In the genomic region with DNA sequence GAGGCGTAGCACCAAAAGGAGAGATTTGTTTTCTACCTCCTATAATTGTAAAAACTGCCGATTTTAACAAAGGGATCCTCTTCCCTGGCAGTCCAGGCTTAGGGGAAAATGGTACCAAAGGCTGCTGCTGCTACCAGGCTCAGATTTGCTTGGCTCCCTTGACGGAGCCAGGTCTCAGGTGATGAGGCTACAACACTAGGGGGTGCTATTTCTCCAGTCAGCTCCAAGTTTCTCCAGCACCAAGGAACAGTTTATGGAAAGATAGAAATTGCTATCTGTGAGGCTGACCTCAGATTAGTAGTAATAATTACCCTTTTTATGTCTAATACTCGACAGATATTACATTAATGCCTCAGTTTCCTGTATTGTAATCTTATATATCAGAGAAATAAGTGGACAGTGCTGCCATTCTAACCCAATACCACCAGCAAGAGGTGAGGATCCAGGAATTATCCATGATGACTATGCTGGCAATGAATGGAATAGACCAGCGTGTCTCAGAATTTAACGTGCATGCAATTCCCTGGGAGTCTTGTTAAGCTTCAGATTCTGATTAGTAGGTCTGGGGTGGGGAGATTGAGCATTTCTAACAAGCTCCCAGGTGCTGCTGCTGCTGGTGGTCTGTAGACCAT, we compare ENCODE assay signal across 7 cellular contexts.
DNase-seq lines count a peak whose midpoint lies in the region; ATAC-seq, FAIRE-seq and TF ChIP-seq lines count a peak whose summit lies in the region.

No MANE protein-coding gene starts in this region.

- no peaks in the 10 kb centered on the region for H3K9me3 Mint-ChIP-seq in HFFc6
- no peaks in the 10 kb centered on the region for H3K9me3 Mint-ChIP-seq in astrocyte (ENCODE audit: unreplicated experiment)

- FAIRE-seq in astrocyte (lab: Jason Lieb, UNC), result no peak

- H4K20me1 ChIP-seq in astrocyte (ENCODE audit: insufficient read depth, low read length), result no peaks in the 10 kb centered on the region

- no peak overlapping the region for H3K4me2 ChIP-seq in astrocyte (ENCODE audit: low read length)

- no peak overlapping the region for H3K27ac Mint-ChIP-seq in HFFc6
- no peak overlapping the region for H3K27ac Mint-ChIP-seq in astrocyte (ENCODE audit: unreplicated experiment)

- H3K36me3 Mint-ChIP-seq in HFFc6 (ENCODE audit: low read depth), result no peaks in the 10 kb centered on the region
- H3K36me3 Mint-ChIP-seq in astrocyte (ENCODE audit: low read depth, unreplicated experiment), result no peaks in the 10 kb centered on the region

- no peaks in the 10 kb centered on the region for H3K9me3 ChIP-seq in astrocyte (ENCODE audit: insufficient read depth, low read depth, low read length)

- H3K27ac ChIP-seq in astrocyte (ENCODE audit: low read depth, low read length), result no peak overlapping the region

- H3K4me3 Mint-ChIP-seq in HFFc6 (no peak overlapping the region), astrocyte (ENCODE audit: unreplicated experiment) (no peak overlapping the region)

- no peaks in the 10 kb centered on the region for H3K79me2 ChIP-seq in astrocyte (ENCODE audit: insufficient read depth, low read length)

- H3K27me3 Mint-ChIP-seq in HFFc6 (ENCODE audit: insufficient read depth), result no peaks in the 10 kb centered on the region
- H3K27me3 Mint-ChIP-seq in astrocyte (ENCODE audit: low read depth, unreplicated experiment), result no peaks in the 10 kb centered on the region

- ATAC-seq in HG03196 (IDR thresholded peaks at IDR 0.05; ENCODE audit: unreplicated experiment), result no peak

- H2AFZ ChIP-seq in astrocyte (ENCODE audit: low read depth, low read length), result no peak overlapping the region

- no peak overlapping the region for H3K9ac ChIP-seq in astrocyte (ENCODE audit: low read length)

- DNase-seq in ELF-1 (ENCODE audit: low read depth, low spot score), result peak; percentile 63
- DNase-seq in HFFc6, result peak; percentile 33
- DNase-seq in NCI-H748 (lab: John Stamatoyannopoulos, UW; ENCODE audit: unreplicated experiment), result peak; percentile 65
- DNase-seq in astrocyte (ENCODE audit: low read depth), result peak; percentile 12
- peak; percentile 20 for DNase-seq in iPS DF 19.7 (ENCODE audit: low read depth, low spot score)
- DNase-seq in stimulated activated CD4-positive, alpha-beta T cell treated with anti-CD3 and anti-CD28 coated beads, Interleukin-1b, Interleukin-23, amount 100 ng/mL, for 48 hours, result peak; percentile 23

- no peaks in the 10 kb centered on the region for H3K27me3 ChIP-seq in astrocyte (ENCODE audit: insufficient read depth, low read length)

- TF ChIP-seq CTCF in HFFc6 (IDR thresholded peaks at IDR 0.05), result peak; percentile 88
- peak; percentile 62 for TF ChIP-seq CTCF in astrocyte (IDR thresholded peaks at IDR 0.05; ENCODE audit: insufficient read depth, low read depth, low read length)

- H3K4me1 ChIP-seq in astrocyte (ENCODE audit: insufficient read depth, low read length), result peaks cover 11% of the 10 kb centered on the region

- H3K4me1 Mint-ChIP-seq in HFFc6 (ENCODE audit: low read depth), result peaks cover 18% of the 10 kb centered on the region
- peaks cover 15% of the 10 kb centered on the region for H3K4me1 Mint-ChIP-seq in astrocyte (ENCODE audit: low read depth, unreplicated experiment)

- no peaks in the 10 kb centered on the region for H3K36me3 ChIP-seq in astrocyte (ENCODE audit: insufficient read depth, low read length)

- no peak overlapping the region for H3K4me3 ChIP-seq in astrocyte (ENCODE audit: insufficient read depth, low read depth, low read length)

Comparison
In these comparisons a context has a peak if more than half of its experiments do, and no peak if none do; other contexts are left out.
1. DNase-seq: peak in every context shown above with its lines; median percentile 65 in NCI-H748; 63 in ELF-1; 33 in HFFc6; 23 in stimulated activated CD4-positive, alpha-beta T cell treated with anti-CD3 and anti-CD28 coated beads, Interleukin-1b, Interleukin-23, amount 100 ng/mL, for 48 hours; 20 in iPS DF 19.7; 12 in astrocyte.